In the genomic region with DNA sequence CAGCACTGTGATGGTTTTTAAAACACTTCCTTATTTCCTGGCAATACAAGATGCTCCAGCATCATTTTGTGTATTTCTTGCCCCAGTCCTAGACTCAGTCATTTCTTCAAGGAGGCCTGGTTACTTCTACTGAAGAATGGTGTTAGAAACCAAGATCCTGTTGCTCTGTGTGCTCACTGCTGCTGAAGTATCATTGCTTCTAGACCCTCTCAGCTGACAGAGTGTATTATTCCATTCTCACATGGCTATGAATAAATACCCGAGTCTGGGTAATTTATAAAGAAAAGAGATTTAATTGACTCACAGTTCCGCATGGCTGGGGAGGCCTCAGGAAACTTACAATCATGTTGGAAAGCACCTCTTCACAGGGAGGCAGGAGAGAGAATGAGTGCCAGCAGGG, we compare ENCODE assay signal across 8 cellular contexts. TPM values are rescaled to one million over a fixed set of nuclear protein-coding genes. Genes with fewer than 3 reads are reported as not detected.
"Had no signal": no experiment of that assay in that cellular context is flagged by ENCODE, and none has a peak within 500 bp of the region (broad histone marks: within the 10 kb centered on the region; RNA-seq: fewer than 3 reads in every experiment).

No MANE protein-coding gene starts in this region.

- H3K4me2 ChIP-seq: GM23338 had no signal

- ATAC-seq: GM23338 had no signal

- H3K27ac Mint-ChIP-seq: GM23338, H9 had no signal

- H3K9me3 Mint-ChIP-seq: GM23338, H9 had no signal

- FAIRE-seq: H1, H54, HTR-8/SVneo had no signal

- H3K4me3 Mint-ChIP-seq: GM23338, H9 had no signal

- H3K4me3 ChIP-seq: GM23338 had no signal

- DNase-seq: H9, HCEC 1CT had no signal

- H3K4me1 Mint-ChIP-seq: GM23338, H9 had no signal

- H2AFZ ChIP-seq: GM23338 had no signal

RNA-seq across cellular contexts. Expression of a gene that starts 14.9 kb away (rescaled TPM):
- total RNA-seq: GM23338, H1, H9 had no signal
- polyA plus RNA-seq: GM23338, H1, IgD-negative memory B cell had no signal

RNA-seq across cellular contexts. Expression of a gene that starts 28.5 kb away (rescaled TPM):
- total RNA-seq: GM23338, H1, H9, HT-29 had no signal
- polyA plus RNA-seq: GM23338, H1, IgD-negative memory B cell had no signal

RNA-seq across cellular contexts. Expression of a gene that starts 45.0 kb away (rescaled TPM):
- total RNA-seq: GM23338, H1, H9, HT-29 had no signal
- polyA plus RNA-seq: H1, IgD-negative memory B cell had no signal

RNA-seq across cellular contexts. Expression of a gene that starts 50.4 kb away (rescaled TPM):
- total RNA-seq: GM23338, H1, H9 had no signal
- polyA plus RNA-seq: GM23338 had no signal
